Comparison of ENCODE assay signal across 10 cellular contexts in genomic region chr4:75530556-75531322, GRCh38. TPM values are rescaled to one million over a fixed set of nuclear protein-coding genes. Genes with fewer than 3 reads are reported as not detected.
"Had no signal": no experiment of that assay in that cellular context is flagged by ENCODE, and none has a peak within 500 bp of the region (broad histone marks: within the 10 kb centered on the region; RNA-seq: fewer than 3 reads in every experiment).

No MANE protein-coding gene starts in this region.

- DNase-seq: H9, HFFc6, KBM-7 had no signal

- H3K4me1 Mint-ChIP-seq: GM23338, H9 had no signal

- H3K4me3 ChIP-seq: GM23338 had no signal

- H3K27ac Mint-ChIP-seq: GM23338, H9, HFFc6, IgD-negative memory B cell had no signal

- H3K4me3 Mint-ChIP-seq: GM23338, H9, HFFc6, IgD-negative memory B cell had no signal

- H3K27ac ChIP-seq: HL-60 had no signal

- H3K27me3 Mint-ChIP-seq: IgD-negative memory B cell had no signal

- ATAC-seq: GM23338, HCT116, HepG2 had no signal

RNA-seq across cellular contexts. Expression of gene ODAPH, which starts 25.1 kb away (rescaled TPM):
- total RNA-seq: GM23338, H1, H9, HepG2, HFFc6, HT1080 had no signal
- polyA plus RNA-seq: GM23338, H1, IgD-negative memory B cell had no signal
